ENCODE assay signal across 1 cellular context in the genomic region with DNA sequence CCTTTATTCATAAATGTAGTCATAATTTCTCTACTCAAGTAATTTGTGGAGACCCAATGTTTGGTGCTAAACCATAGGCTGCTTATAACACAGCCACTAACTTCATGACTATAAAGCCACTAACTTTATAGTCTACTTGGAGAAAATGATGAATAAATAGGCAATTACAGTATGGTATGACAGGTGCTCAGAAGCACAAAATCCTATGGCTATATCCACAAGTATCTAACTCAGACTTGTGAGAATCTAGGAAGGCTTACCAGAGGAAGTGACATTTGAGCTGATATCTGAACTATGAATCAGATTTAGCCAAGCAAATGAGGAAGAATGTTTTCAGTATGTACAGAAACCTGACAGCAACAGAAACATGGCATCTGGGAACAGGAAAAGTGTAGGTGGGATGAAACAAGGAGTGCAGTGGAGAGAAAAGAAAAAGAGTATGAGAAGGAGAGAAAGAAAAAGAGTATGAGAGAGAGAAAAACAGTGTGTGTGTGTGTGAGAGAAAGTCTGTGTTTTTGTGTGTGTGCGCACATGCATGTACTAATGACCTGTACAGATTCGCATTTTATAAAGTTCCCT.
TF ChIP-seq lines count a peak whose summit lies in the region.

No MANE protein-coding gene starts in this region.

TF ChIP-seq in WTC11, 78 proteins besides CTCF, POLR2A, EP300 and RAD21 (continued from another document):
- TF ChIP-seq, protein P1, sequence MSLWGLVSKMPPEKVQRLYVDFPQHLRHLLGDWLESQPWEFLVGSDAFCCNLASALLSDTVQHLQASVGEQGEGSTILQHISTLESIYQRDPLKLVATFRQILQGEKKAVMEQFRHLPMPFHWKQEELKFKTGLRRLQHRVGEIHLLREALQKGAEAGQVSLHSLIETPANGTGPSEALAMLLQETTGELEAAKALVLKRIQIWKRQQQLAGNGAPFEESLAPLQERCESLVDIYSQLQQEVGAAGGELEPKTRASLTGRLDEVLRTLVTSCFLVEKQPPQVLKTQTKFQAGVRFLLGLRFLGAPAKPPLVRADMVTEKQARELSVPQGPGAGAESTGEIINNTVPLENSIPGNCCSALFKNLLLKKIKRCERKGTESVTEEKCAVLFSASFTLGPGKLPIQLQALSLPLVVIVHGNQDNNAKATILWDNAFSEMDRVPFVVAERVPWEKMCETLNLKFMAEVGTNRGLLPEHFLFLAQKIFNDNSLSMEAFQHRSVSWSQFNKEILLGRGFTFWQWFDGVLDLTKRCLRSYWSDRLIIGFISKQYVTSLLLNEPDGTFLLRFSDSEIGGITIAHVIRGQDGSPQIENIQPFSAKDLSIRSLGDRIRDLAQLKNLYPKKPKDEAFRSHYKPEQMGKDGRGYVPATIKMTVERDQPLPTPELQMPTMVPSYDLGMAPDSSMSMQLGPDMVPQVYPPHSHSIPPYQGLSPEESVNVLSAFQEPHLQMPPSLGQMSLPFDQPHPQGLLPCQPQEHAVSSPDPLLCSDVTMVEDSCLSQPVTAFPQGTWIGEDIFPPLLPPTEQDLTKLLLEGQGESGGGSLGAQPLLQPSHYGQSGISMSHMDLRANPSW (CRISPR knock-in tag; conservative IDR thresholded peaks at IDR 0.05; ENCODE audit: low read depth): no peak
- TF ChIP-seq, protein P2, sequence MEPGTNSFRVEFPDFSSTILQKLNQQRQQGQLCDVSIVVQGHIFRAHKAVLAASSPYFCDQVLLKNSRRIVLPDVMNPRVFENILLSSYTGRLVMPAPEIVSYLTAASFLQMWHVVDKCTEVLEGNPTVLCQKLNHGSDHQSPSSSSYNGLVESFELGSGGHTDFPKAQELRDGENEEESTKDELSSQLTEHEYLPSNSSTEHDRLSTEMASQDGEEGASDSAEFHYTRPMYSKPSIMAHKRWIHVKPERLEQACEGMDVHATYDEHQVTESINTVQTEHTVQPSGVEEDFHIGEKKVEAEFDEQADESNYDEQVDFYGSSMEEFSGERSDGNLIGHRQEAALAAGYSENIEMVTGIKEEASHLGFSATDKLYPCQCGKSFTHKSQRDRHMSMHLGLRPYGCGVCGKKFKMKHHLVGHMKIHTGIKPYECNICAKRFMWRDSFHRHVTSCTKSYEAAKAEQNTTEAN (CRISPR knock-in tag; IDR thresholded peaks at IDR 0.05): no peak
